In the genomic region with DNA sequence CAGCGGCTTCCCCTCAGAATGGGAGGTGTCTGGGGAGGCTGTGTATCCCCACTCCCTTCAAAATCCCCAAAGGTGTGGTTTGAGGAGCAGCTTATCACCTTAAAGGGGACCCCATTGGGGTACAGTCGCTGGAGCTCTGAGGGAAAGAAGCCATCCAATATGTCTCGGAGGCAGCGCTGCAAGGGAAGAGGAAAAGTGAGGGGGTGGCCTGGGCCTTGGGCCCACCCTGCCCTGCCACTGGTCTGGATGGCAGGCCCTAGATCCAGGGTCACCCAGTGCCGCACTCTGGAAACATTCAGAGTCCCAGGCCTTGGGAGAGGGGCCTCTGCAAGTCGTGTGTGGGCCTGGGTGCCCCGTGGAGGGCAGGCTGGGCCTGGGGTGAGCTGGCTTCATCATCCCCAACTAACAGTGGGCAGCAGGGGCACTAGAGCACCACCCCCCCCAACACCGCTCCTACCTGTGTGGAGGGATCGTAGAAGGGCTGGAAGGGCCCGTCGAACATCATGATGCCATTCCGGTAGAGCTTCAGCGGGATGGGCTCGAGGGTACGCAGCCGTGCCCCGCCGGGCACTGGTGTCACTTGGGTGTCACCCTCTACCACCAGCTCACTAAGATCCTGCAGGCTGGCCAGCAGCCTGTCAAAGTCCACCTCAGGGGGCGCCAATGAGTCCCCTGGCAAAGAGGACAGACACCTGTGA, we compare ENCODE assay signal across 1 cellular context.
TF ChIP-seq lines count a peak whose summit lies in the region.

No MANE protein-coding gene starts in this region.

TF ChIP-seq in A549, 52 proteins besides CTCF, POLR2A, EP300 and RAD21:
- no peak for TF ChIP-seq POLR2AphosphoS2 (conservative IDR thresholded peaks at IDR 0.05; ENCODE audit: low read length)
- no peak for TF ChIP-seq BHLHE40 (IDR thresholded peaks at IDR 0.05; ENCODE audit: low read depth, low read length)
- no peak for TF ChIP-seq E2F6 (IDR thresholded peaks at IDR 0.05; ENCODE audit: borderline replicate concordance, low read depth)
- TF ChIP-seq NR3C1 (IDR thresholded peaks at IDR 0.05): no peak
- TF ChIP-seq FOXS1 (CRISPR knock-in tag; IDR thresholded peaks at IDR 0.05): no peak
- no peak for TF ChIP-seq RFX5 (IDR thresholded peaks at IDR 0.05)
- TF ChIP-seq, protein P1, sequence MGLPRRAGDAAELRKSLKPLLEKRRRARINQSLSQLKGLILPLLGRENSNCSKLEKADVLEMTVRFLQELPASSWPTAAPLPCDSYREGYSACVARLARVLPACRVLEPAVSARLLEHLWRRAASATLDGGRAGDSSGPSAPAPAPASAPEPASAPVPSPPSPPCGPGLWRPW (IDR thresholded peaks at IDR 0.05): no peak
- TF ChIP-seq ZFP36 (IDR thresholded peaks at IDR 0.05; ENCODE audit: borderline replicate concordance, partially characterized antibody): no peak
- TF ChIP-seq CHD2 (IDR thresholded peaks at IDR 0.05; ENCODE audit: low read length, partially characterized antibody): no peak
- TF ChIP-seq, protein P2, sequence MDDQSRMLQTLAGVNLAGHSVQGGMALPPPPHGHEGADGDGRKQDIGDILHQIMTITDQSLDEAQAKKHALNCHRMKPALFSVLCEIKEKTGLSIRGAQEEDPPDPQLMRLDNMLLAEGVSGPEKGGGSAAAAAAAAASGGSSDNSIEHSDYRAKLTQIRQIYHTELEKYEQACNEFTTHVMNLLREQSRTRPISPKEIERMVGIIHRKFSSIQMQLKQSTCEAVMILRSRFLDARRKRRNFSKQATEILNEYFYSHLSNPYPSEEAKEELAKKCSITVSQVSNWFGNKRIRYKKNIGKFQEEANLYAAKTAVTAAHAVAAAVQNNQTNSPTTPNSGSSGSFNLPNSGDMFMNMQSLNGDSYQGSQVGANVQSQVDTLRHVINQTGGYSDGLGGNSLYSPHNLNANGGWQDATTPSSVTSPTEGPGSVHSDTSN (IDR thresholded peaks at IDR 0.05): no peak
- TF ChIP-seq RCOR1 (IDR thresholded peaks at IDR 0.05; ENCODE audit: low read depth, low read length): no peak
- no peak for TF ChIP-seq JUN (IDR thresholded peaks at IDR 0.05)
- TF ChIP-seq EHMT2 (IDR thresholded peaks at IDR 0.05; ENCODE audit: low read depth): no peak
- TF ChIP-seq PHF8 (IDR thresholded peaks at IDR 0.05; ENCODE audit: borderline replicate concordance, low read depth): no peak
